ENCODE assay signal across 1 cellular context in genomic region chr15:31306036-31306425, GRCh38.
TF ChIP-seq lines count a peak whose summit lies in the region.

No MANE protein-coding gene starts in this region.

TF ChIP-seq in GM23338, 12 proteins besides CTCF, POLR2A, EP300 and RAD21:
- TF ChIP-seq ZNF462 (CRISPR knock-in tag; IDR thresholded peaks at IDR 0.05) (no peak), STAT1 (IDR thresholded peaks at IDR 0.05; ENCODE audit: unreplicated experiment) (no peak), ETS1 (IDR thresholded peaks at IDR 0.05) (no peak), REST (IDR thresholded peaks at IDR 0.05; ENCODE audit: unreplicated experiment) (no peak)
